8 cellular contexts compared by ENCODE assay signal in the genomic region with DNA sequence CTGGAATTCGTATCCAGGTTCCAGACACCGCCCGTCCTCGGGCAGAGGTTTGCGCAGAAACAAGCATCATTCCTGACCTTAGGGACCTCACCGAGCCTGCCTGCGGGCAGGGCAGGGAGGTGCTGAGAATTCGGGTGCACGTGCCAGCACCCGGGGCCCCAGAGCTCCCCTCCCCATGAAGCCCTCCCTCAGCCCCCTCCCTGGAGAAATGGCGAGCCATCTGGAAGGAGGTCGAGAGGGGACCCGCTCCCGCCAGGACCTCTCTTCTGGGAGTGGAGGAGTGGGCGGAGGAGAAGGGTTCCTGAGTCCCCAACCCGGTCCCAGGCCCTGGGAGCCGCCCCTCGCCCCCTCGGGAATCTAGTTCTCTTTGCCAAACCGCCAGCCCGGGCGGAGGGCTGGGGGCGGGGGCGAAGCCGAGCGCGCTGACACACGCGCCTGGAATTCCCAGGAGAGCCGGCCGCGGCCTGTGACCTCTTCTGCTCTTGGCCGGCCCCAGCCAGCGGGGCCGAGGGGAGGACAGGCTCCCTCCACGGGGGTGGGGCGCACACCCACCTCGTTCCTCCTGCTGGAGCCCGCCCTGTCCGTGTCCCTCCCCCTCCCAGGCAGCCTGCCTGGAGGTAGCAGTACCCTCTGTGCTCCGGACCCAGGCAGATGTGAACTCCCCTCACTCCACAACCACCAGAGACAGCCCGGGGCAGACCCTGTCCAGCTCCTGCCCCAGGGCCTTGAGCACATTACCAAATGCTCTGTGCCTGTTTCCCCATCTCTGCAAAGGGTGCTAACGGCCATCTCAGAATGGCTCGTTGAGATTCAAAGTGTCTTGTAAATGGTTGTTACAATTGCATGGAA. TPM values are rescaled to one million over a fixed set of nuclear protein-coding genes. Genes with fewer than 3 reads are reported as not detected.
DNase-seq lines count a peak whose midpoint lies in the region; ATAC-seq lines count a peak whose summit lies in the region.

No MANE protein-coding gene starts in this region.

- peaks cover 7 to 12% of the 10 kb centered on the region in 2 donors for H3K4me1 ChIP-seq in naive thymus-derived CD4-positive, alpha-beta T cell (ENCODE audit: control insufficient read depth in 2 of 2, insufficient read depth in 2 of 2, low read length in 2 of 2)

- H3K27ac ChIP-seq in naive thymus-derived CD4-positive, alpha-beta T cell (ENCODE audit: low read depth, low read length) = no peak overlapping the region

- H3K4me1 Mint-ChIP-seq in effector memory CD8-positive, alpha-beta T cell (ENCODE audit: low read depth in 2 of 2) = peaks cover 22 to 27% of the 10 kb centered on the region in 2 donors
- peaks cover 8 to 25% (median 14%) of the 10 kb centered on the region in 7 donors for H3K4me1 Mint-ChIP-seq in naive thymus-derived CD4-positive, alpha-beta T cell

- no peaks in the 10 kb centered on the region for H3K9me3 ChIP-seq in naive thymus-derived CD4-positive, alpha-beta T cell (ENCODE audit: control insufficient read depth in 2 of 3, low read length in 3 of 3)

- intact Hi-C loops in naive thymus-derived CD4-positive, alpha-beta T cell (cut with micrococcal nuclease) = loop anchor here (1.0 to 2.0 kb wide), 4 partner anchors 23 to 441 kb away; partner anchors contain the start of genes CDCA4 (in 2 of the 2) and GPR132 (in 1 of the 2)

- CTCF ChIA-PET in naive thymus-derived CD4-positive, alpha-beta T cell (lab: Charles Lee) = interaction anchor here (1.0 to 2.9 kb wide), 2 partner anchors 27 to 50 kb away, joined by 3 to 39 read pairs; no protein-coding TSS in a partner anchor

- DNase-seq in ELF-1 (ENCODE audit: low read depth, low spot score) = peak; percentile 93
- peak; percentile 76 for DNase-seq in NCI-H69 (lab: John Stamatoyannopoulos, UW)
- DNase-seq in effector memory CD8-positive, alpha-beta T cell = no peak
- peak in 1 of 9 donors; percentile 11 for DNase-seq in naive thymus-derived CD4-positive, alpha-beta T cell
- no peak for DNase-seq in AML-193 (lab: John Stamatoyannopoulos, UW)
- no peak for DNase-seq in NCI-H187 treated with DMSO at 0.1 percent for 48 hours (lab: John Stamatoyannopoulos, UW)
- DNase-seq in NK-92 (lab: John Stamatoyannopoulos, UW; ENCODE audit: unreplicated experiment) = no peak

- H3K27me3 ChIP-seq in naive thymus-derived CD4-positive, alpha-beta T cell (ENCODE audit: control insufficient read depth in 2 of 2, insufficient read depth in 2 of 2, low read length in 2 of 2) = no peaks in the 10 kb centered on the region

- H3K36me3 ChIP-seq in naive thymus-derived CD4-positive, alpha-beta T cell (ENCODE audit: control insufficient read depth in 2 of 3, insufficient read depth in 3 of 3, low read length in 3 of 3) = no peaks in the 10 kb centered on the region

- peaks cover 13% of the 10 kb centered on the region for H3K36me3 Mint-ChIP-seq in effector memory CD8-positive, alpha-beta T cell (ENCODE audit: insufficient read depth)
- H3K36me3 Mint-ChIP-seq in naive thymus-derived CD4-positive, alpha-beta T cell = peaks cover 0 to 1% (median 0%) of the 10 kb centered on the region in 5 donors

- peak overlapping the region in 1 of 2 donors; percentile 87 for H3K27ac Mint-ChIP-seq in effector memory CD8-positive, alpha-beta T cell
- peak overlapping the region in 4 of 9 donors; percentile 46 to 48 (median 46) for H3K27ac Mint-ChIP-seq in naive thymus-derived CD4-positive, alpha-beta T cell

- peak overlapping the region; percentile 71 to 72 for H3K4me3 Mint-ChIP-seq in effector memory CD8-positive, alpha-beta T cell
- H3K4me3 Mint-ChIP-seq in naive thymus-derived CD4-positive, alpha-beta T cell = peak overlapping the region; percentile 59 to 84 (median 70)

- POLR2A ChIA-PET in naive thymus-derived CD4-positive, alpha-beta T cell (lab: Charles Lee) = interaction anchor here (0.5 to 5.2 kb wide), 7 partner anchors 13 to 211 kb away, joined by 3 to 52 read pairs (median 9); partner anchors contain the start of gene GPR132

- ATAC-seq in effector memory CD8-positive, alpha-beta T cell (replicated peaks) = no peak
- ATAC-seq in naive thymus-derived CD4-positive, alpha-beta T cell = no peak
- ATAC-seq in HG03039 (IDR thresholded peaks at IDR 0.05; ENCODE audit: unreplicated experiment) = no peak

- no peaks in the 10 kb centered on the region for H3K27me3 Mint-ChIP-seq in effector memory CD8-positive, alpha-beta T cell
- H3K27me3 Mint-ChIP-seq in naive thymus-derived CD4-positive, alpha-beta T cell = peaks cover 0 to 17% (median 0%) of the 10 kb centered on the region in 5 donors

- no peaks in the 10 kb centered on the region for H3K9me3 Mint-ChIP-seq in effector memory CD8-positive, alpha-beta T cell
- H3K9me3 Mint-ChIP-seq in naive thymus-derived CD4-positive, alpha-beta T cell = peaks cover 0 to 4% (median 0%) of the 10 kb centered on the region in 11 donors

- H3K4me3 ChIP-seq in naive thymus-derived CD4-positive, alpha-beta T cell (ENCODE audit: low read length) = no peak overlapping the region

RNA-seq across cellular contexts. Expression of gene GPR132, which starts 23.0 kb away (rescaled TPM):
- 10 to 100 TPM; 37.8 to 58.7 (median 45.2) TPM for total RNA-seq in naive thymus-derived CD4-positive, alpha-beta T cell
- 10 to 100 TPM in 1 of 2 donors, 1 to 10 TPM in 1; 9.3 to 40.2 TPM for polyA plus RNA-seq in naive thymus-derived CD4-positive, alpha-beta T cell

Comparison
In these comparisons a context has a peak if more than half of its experiments do, and no peak if none do; other contexts are left out.
1. DNase-seq: peak in ELF-1 (single experiment) and NCI-H69 (single experiment); none in effector memory CD8-positive, alpha-beta T cell (0 of 3), AML-193 (0 of 2), NCI-H187 treated with DMSO at 0.1 percent for 48 hours (single experiment) and NK-92 (single experiment).